ENCODE assay signal across 7 cellular contexts in the genomic region with DNA sequence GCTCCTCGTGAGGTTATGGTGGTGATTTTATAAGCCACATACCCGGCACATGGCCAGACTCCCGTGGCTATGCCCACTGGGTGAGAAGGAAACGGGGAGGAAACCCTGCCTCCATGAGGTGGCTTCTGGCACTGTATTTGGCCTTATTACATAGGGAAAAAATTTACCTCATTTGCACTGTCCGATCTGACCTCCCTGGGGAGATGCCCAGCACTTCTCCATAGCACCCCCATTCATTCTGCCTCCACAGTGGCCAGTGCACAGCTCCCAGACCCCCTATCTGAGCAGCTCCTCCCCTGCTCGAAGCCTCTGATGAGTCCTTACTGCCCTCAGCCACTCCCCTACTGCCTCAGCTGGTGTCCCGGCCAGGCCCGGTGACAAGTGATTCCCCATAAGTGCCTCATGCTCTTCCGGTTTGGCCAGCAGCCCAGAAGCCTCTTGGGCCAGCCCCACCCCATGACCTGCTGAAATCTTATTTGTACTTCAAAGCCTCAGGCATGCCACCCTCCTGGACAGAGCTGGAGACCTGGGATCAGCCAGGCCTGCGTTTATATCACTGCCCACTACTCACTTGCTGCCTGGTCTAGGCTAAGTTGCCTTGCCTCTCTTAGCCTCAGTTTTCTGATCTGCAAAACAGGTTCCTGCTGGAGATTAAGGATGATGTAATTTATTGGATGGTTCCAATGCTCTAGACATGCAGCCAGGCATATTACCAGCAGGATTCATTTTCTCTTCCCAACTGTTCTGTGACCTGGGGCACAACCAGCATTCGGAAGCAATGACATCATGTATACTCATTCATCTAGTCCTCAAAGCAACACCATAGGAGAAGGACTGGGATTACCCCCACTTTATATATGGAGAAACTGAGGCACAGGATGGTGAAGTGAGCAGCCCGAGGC. TPM values are rescaled to one million over a fixed set of nuclear protein-coding genes. Genes with fewer than 3 reads are reported as not detected.
A peak's percentile ranks its signal among the peaks of the same experiment; 100 is the strongest.
DNase-seq lines count a peak whose midpoint lies in the region; ATAC-seq lines count a peak whose summit lies in the region.

No MANE protein-coding gene starts in this region.

- H3K4me1 Mint-ChIP-seq in T-helper 2 cell treated with Interferon-gamma antibody and Interleukin-4, amounts not matched to agents 5 μg/mL and 100 μg/mL, for 36 hours (ENCODE audit: low read depth), result peaks cover 6% of the 10 kb centered on the region
- H3K4me1 Mint-ChIP-seq in stimulated activated memory B cell treated with anti-CD40 and anti-IgM and Interleukin-4, amounts not matched to agents 10 μg/mL and 1 μg/mL and 100 μg/mL, for 72 hours, result no peaks in the 10 kb centered on the region

- H3K4me1 ChIP-seq in skeletal muscle tissue (ENCODE audit: control insufficient read depth in 3 of 3, insufficient read depth in 3 of 3, low read length in 3 of 3), result peaks cover 49 to 72% (median 68%) of the 10 kb centered on the region in 3 donors

- H3K4me3 Mint-ChIP-seq in T-helper 2 cell treated with Interferon-gamma antibody and Interleukin-4, amounts not matched to agents 5 μg/mL and 100 μg/mL, for 36 hours, result no peak overlapping the region
- H3K4me3 Mint-ChIP-seq in stimulated activated memory B cell treated with anti-CD40 and anti-IgM and Interleukin-4, amounts not matched to agents 10 μg/mL and 1 μg/mL and 100 μg/mL, for 72 hours, result no peak overlapping the region

- H3K36me3 ChIP-seq in skeletal muscle tissue (ENCODE audit: control insufficient read depth in 3 of 3, insufficient read depth in 3 of 3, low read length in 3 of 3), result no peaks in the 10 kb centered on the region

- H3K36me3 Mint-ChIP-seq in T-helper 2 cell treated with Interferon-gamma antibody and Interleukin-4, amounts not matched to agents 5 μg/mL and 100 μg/mL, for 36 hours (ENCODE audit: low read depth), result no peaks in the 10 kb centered on the region
- no peaks in the 10 kb centered on the region for H3K36me3 Mint-ChIP-seq in stimulated activated memory B cell treated with anti-CD40 and anti-IgM and Interleukin-4, amounts not matched to agents 10 μg/mL and 1 μg/mL and 100 μg/mL, for 72 hours

- ATAC-seq in GM18909 (IDR thresholded peaks at IDR 0.05; ENCODE audit: poor library complexity, unreplicated experiment), result peak; percentile 49
- ATAC-seq in stimulated activated memory B cell treated with anti-CD40 and anti-IgM and Interleukin-4, amounts not matched to agents 10 μg/mL and 1 μg/mL and 100 μg/mL, for 72 hours, result no peak

- no peaks in the 10 kb centered on the region for H3K27me3 Mint-ChIP-seq in T-helper 2 cell treated with Interferon-gamma antibody and Interleukin-4, amounts not matched to agents 5 μg/mL and 100 μg/mL, for 36 hours (ENCODE audit: low read depth)
- H3K27me3 Mint-ChIP-seq in stimulated activated memory B cell treated with anti-CD40 and anti-IgM and Interleukin-4, amounts not matched to agents 10 μg/mL and 1 μg/mL and 100 μg/mL, for 72 hours, result peaks cover 25% of the 10 kb centered on the region

- H3K27me3 ChIP-seq in skeletal muscle tissue (ENCODE audit: control insufficient read depth in 3 of 3, insufficient read depth in 3 of 3, low read length in 3 of 3), result peaks cover 0 to 14% (median 0%) of the 10 kb centered on the region in 3 donors

- H3K9ac ChIP-seq in skeletal muscle tissue (ENCODE audit: low read depth in 1 of 3, low read length in 3 of 3), result peak overlapping the region; percentile 57 to 81 (median 65)

- H3K27ac Mint-ChIP-seq in T-helper 2 cell treated with Interferon-gamma antibody and Interleukin-4, amounts not matched to agents 5 μg/mL and 100 μg/mL, for 36 hours, result no peak overlapping the region
- no peak overlapping the region for H3K27ac Mint-ChIP-seq in stimulated activated memory B cell treated with anti-CD40 and anti-IgM and Interleukin-4, amounts not matched to agents 10 μg/mL and 1 μg/mL and 100 μg/mL, for 72 hours

- H3K4me3 ChIP-seq in skeletal muscle tissue (ENCODE audit: low read length in 3 of 3), result no peak overlapping the region

- DNase-seq in LoVo (ENCODE audit: low spot score) (peak; percentile 97), SKM-1 (lab: John Stamatoyannopoulos, UW; ENCODE audit: unreplicated experiment) (peak; percentile 66), glomerular visceral epithelial cell (ENCODE audit: extremely low spot score) (peak; percentile 84)
- no peak for DNase-seq in T-helper 2 cell treated with Interferon-gamma antibody and Interleukin-4, amounts not matched to agents 5 μg/mL and 100 μg/mL, for 36 hours (ENCODE audit: low spot score)

- peak overlapping the region; percentile 87 for H3K27ac ChIP-seq in skeletal muscle tissue (ENCODE audit: low read depth, low read length)

- H3K9me3 Mint-ChIP-seq in T-helper 2 cell treated with Interferon-gamma antibody and Interleukin-4, amounts not matched to agents 5 μg/mL and 100 μg/mL, for 36 hours, result no peaks in the 10 kb centered on the region
- H3K9me3 Mint-ChIP-seq in stimulated activated memory B cell treated with anti-CD40 and anti-IgM and Interleukin-4, amounts not matched to agents 10 μg/mL and 1 μg/mL and 100 μg/mL, for 72 hours, result no peaks in the 10 kb centered on the region

- H3K9me3 ChIP-seq in skeletal muscle tissue (ENCODE audit: control insufficient read depth in 3 of 3, low read length in 3 of 3), result no peaks in the 10 kb centered on the region

RNA-seq across cellular contexts. Expression of a gene that starts 30.6 kb away (rescaled TPM):
- 5.7 TPM for total RNA-seq in skeletal muscle tissue
